In the genomic region with DNA sequence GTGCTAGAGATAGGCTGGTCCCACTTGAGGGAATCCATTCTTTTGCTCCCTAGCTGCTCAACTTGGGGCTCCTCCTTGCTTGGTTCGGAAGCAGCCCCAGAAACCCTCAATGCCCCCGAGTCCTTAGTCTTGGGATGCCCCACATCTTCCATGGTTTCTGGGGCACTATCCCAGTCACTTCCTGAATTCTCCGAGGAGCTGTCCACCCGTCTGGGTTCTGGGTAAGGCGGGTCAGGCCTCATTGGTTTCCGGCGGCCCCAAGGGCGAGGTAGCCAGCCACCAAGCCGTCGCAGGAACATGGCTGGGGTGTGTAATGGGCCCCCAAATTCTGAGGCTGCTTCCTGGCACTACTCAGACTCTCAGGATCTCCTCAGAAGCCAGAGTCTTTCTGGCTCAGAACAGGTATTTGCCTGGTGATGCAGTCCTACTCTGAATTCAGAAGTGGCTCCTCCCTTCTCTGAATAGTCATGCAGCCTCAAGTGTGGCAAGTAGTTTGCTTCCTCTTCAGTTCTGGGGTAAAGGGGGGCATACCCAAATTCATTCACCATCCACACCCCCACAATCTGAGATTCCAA, we compare ENCODE assay signal across 8 cellular contexts. TPM values are rescaled to one million over a fixed set of nuclear protein-coding genes. Genes with fewer than 3 reads are reported as not detected.
DNase-seq lines count a peak whose midpoint lies in the region; ATAC-seq, FAIRE-seq and TF ChIP-seq lines count a peak whose summit lies in the region.

No MANE protein-coding gene starts in this region.

- peak overlapping the region; percentile 81 for H3K9ac ChIP-seq in Karpas-422 (ENCODE audit: low read length)
- peak overlapping the region; percentile 86 to 95 for H3K9ac ChIP-seq in kidney (ENCODE audit: low read length in 2 of 2)

- DNase-seq in CD4-positive, CD25-positive, alpha-beta regulatory T cell = peak in 2 of 3 donors; percentile 21 to 72
- DNase-seq in Karpas-422 (peak; percentile 81), astrocyte of the hippocampus (ENCODE audit: low read depth, low spot score) (peak; percentile 45), kidney (no peak), substantia nigra (lab: John Stamatoyannopoulos, UW) (no peak), NCI-H446 treated with DMSO at 0.1 percent for 48 hours (lab: John Stamatoyannopoulos, UW) (no peak)
- DNase-seq in activated CD4-positive, CD25-positive, alpha-beta regulatory T cell (lab: John Stamatoyannopoulos, UW) = no peak

- peaks cover 20% of the 10 kb centered on the region for H3K36me3 Mint-ChIP-seq in CD4-positive, CD25-positive, alpha-beta regulatory T cell

- peaks cover 59% of the 10 kb centered on the region for H3K79me2 ChIP-seq in Karpas-422 (ENCODE audit: low read length)

- H3K27me3 Mint-ChIP-seq in CD4-positive, CD25-positive, alpha-beta regulatory T cell = no peaks in the 10 kb centered on the region

- H3K36me3 ChIP-seq in CD4-positive, CD25-positive, alpha-beta regulatory T cell (ENCODE audit: control insufficient read depth, insufficient read depth, low read length) = peaks cover 22% of the 10 kb centered on the region
- 0 out of 2 replicates have a peak, but pooled peaks cover 3% of the 10 kb centered on the region for H3K36me3 ChIP-seq in Karpas-422 (ENCODE audit: insufficient read depth, low read length)
- H3K36me3 ChIP-seq in kidney (ENCODE audit: control insufficient read depth in 1 of 2, insufficient read depth in 2 of 2, low read length in 2 of 2) = peaks cover 6 to 7% of the 10 kb centered on the region in 2 donors

- no peaks in the 10 kb centered on the region for H3K9me3 Mint-ChIP-seq in CD4-positive, CD25-positive, alpha-beta regulatory T cell

- no peaks in the 10 kb centered on the region for H3K9me2 ChIP-seq in Karpas-422 (replicated peaks; ENCODE audit: insufficient read depth, low read length)

- no peaks in the 10 kb centered on the region for H3K9me3 ChIP-seq in CD4-positive, CD25-positive, alpha-beta regulatory T cell (ENCODE audit: control insufficient read depth in 2 of 2, low read length in 2 of 2)
- no peaks in the 10 kb centered on the region for H3K9me3 ChIP-seq in Karpas-422 (ENCODE audit: low read length)
- H3K9me3 ChIP-seq in kidney (ENCODE audit: control insufficient read depth in 1 of 2, low read length in 2 of 2) = no peaks in the 10 kb centered on the region

- ATAC-seq in CD4-positive, CD25-positive, alpha-beta regulatory T cell (ENCODE audit: low read depth in 2 of 2) = peak; percentile 38 to 48
- no peak for ATAC-seq in GM19395 (IDR thresholded peaks at IDR 0.05; ENCODE audit: unreplicated experiment)

- no peak overlapping the region for H2AFZ ChIP-seq in Karpas-422 (ENCODE audit: low read length)

- intact Hi-C loops in kidney (cut with DNase I) = no loop called here

- FAIRE-seq in kidney (lab: Jason Lieb, UNC) = no peak

- TF ChIP-seq CTCF in kidney (IDR thresholded peaks at IDR 0.05; ENCODE audit: borderline replicate concordance, extremely low read depth, insufficient read depth) = no peak

- peaks cover 0 to 89% (median 57%) of the 10 kb centered on the region in 4 donors for H3K4me1 Mint-ChIP-seq in CD4-positive, CD25-positive, alpha-beta regulatory T cell

- H3K27ac ChIP-seq in CD4-positive, CD25-positive, alpha-beta regulatory T cell (ENCODE audit: insufficient read depth, low read length, poor library complexity, severe bottlenecking) = peak overlapping the region; percentile 76
- H3K27ac ChIP-seq in Karpas-422 (ENCODE audit: low read length) (peak overlapping the region; percentile 73), kidney (ENCODE audit: low read depth in 2 of 2, low read length in 2 of 2) (peak overlapping the region; percentile 84 to 90), substantia nigra (ENCODE audit: low read depth, low read length, poor library complexity, severe bottlenecking) (peak overlapping the region; percentile 42)

- peaks cover 70% of the 10 kb centered on the region for H3K4me1 ChIP-seq in CD4-positive, CD25-positive, alpha-beta regulatory T cell (ENCODE audit: control insufficient read depth, insufficient read depth, low read length, poor library complexity, severe bottlenecking)
- H3K4me1 ChIP-seq in Karpas-422 (ENCODE audit: low read length) (peaks cover 45% of the 10 kb centered on the region), kidney (ENCODE audit: control insufficient read depth in 1 of 2, insufficient read depth in 1 of 2, low read depth in 1 of 2, low read length in 2 of 2) (peaks cover 40 to 55% of the 10 kb centered on the region in 2 donors)

- H3K4me2 ChIP-seq in Karpas-422 (ENCODE audit: low read depth, low read length, poor library complexity, severe bottlenecking) = peak overlapping the region; percentile 75

- no peaks in the 10 kb centered on the region for H3K27me3 ChIP-seq in CD4-positive, CD25-positive, alpha-beta regulatory T cell (ENCODE audit: control insufficient read depth, insufficient read depth, low read length)
- H3K27me3 ChIP-seq in Karpas-422 (ENCODE audit: low read length) = no peaks in the 10 kb centered on the region

- peak overlapping the region; percentile 92 to 99 (median 96) for H3K4me3 Mint-ChIP-seq in CD4-positive, CD25-positive, alpha-beta regulatory T cell

- peak overlapping the region; percentile 93 to 95 (median 94) for H3K27ac Mint-ChIP-seq in CD4-positive, CD25-positive, alpha-beta regulatory T cell

- no peaks in the 10 kb centered on the region for H4K20me1 ChIP-seq in Karpas-422 (ENCODE audit: insufficient read depth, low read depth, low read length)

- peak overlapping the region; percentile 90 for H3K4me3 ChIP-seq in CD4-positive, CD25-positive, alpha-beta regulatory T cell (ENCODE audit: low read depth, low read length)
- H3K4me3 ChIP-seq in Karpas-422 (ENCODE audit: low read length) (peak overlapping the region; percentile 74), kidney (ENCODE audit: low read length in 2 of 2) (peak overlapping the region; percentile 93 to 98)

RNA-seq across cellular contexts. Expression of gene C6orf47, which starts 0.8 kb away (rescaled TPM):
- total RNA-seq in CD4-positive, CD25-positive, alpha-beta regulatory T cell = 18.8 TPM
- polyA plus RNA-seq in CD4-positive, CD25-positive, alpha-beta regulatory T cell = 10 to 100 TPM; 24.2 to 30.5 (median 27.1) TPM
- 13.8 and 35.6 TPM in 2 replicates for total RNA-seq in Karpas-422 (2014; rRNA removed; shearing (Covaris generic); ENCODE audit: low replicate concordance)
- 26.5 TPM for total RNA-seq in kidney
- 25.5 TPM for polyA plus RNA-seq in kidney (ENCODE audit: insufficient read depth, low read depth, low replicate concordance)

RNA-seq across cellular contexts. Expression of gene APOM, which starts 4.0 kb away (rescaled TPM):
- 1.7 TPM for total RNA-seq in CD4-positive, CD25-positive, alpha-beta regulatory T cell
- polyA plus RNA-seq in CD4-positive, CD25-positive, alpha-beta regulatory T cell = 1 to 10 TPM; 2.5 to 4.1 (median 2.8) TPM
- 6.7 and 7.6 TPM in 2 replicates for total RNA-seq in Karpas-422 (2014; rRNA removed; shearing (Covaris generic); ENCODE audit: low replicate concordance)
- total RNA-seq in kidney = 4.6 TPM
- 154 TPM for polyA plus RNA-seq in kidney (ENCODE audit: insufficient read depth, low read depth, low replicate concordance)

RNA-seq across cellular contexts. Expression of gene GPANK1, which starts 5.1 kb away (rescaled TPM):
- 9.8 TPM for total RNA-seq in CD4-positive, CD25-positive, alpha-beta regulatory T cell
- polyA plus RNA-seq in CD4-positive, CD25-positive, alpha-beta regulatory T cell = 10 to 100 TPM; 21.6 to 27.3 (median 25.2) TPM
- total RNA-seq in Karpas-422 (2014; rRNA removed; shearing (Covaris generic); ENCODE audit: low replicate concordance) = 18.6 and 26.2 TPM in 2 replicates
- total RNA-seq in kidney = 17.7 TPM
- polyA plus RNA-seq in kidney (ENCODE audit: insufficient read depth, low read depth, low replicate concordance) = 28.6 TPM

RNA-seq across cellular contexts. Expression of gene CSNK2B, which starts 6.1 kb away (rescaled TPM):
- total RNA-seq in CD4-positive, CD25-positive, alpha-beta regulatory T cell = 141 TPM
- 100 to 1,000 TPM; 235 to 285 (median 261) TPM for polyA plus RNA-seq in CD4-positive, CD25-positive, alpha-beta regulatory T cell
- total RNA-seq in Karpas-422 (2014; rRNA removed; shearing (Covaris generic); ENCODE audit: low replicate concordance) = 178 and 212 TPM in 2 replicates
- 130 TPM for total RNA-seq in kidney
- polyA plus RNA-seq in kidney (ENCODE audit: insufficient read depth, low read depth, low replicate concordance) = 270 TPM

RNA-seq across cellular contexts. Expression of gene BAG6, which starts 7.3 kb away (rescaled TPM):
- total RNA-seq in CD4-positive, CD25-positive, alpha-beta regulatory T cell = 213 TPM
- 10 to 100 TPM; 13.5 to 19.7 (median 18.0) TPM for polyA plus RNA-seq in CD4-positive, CD25-positive, alpha-beta regulatory T cell
- total RNA-seq in Karpas-422 (2014; rRNA removed; shearing (Covaris generic); ENCODE audit: low replicate concordance) = 145 and 229 TPM in 2 replicates
- 232 TPM for total RNA-seq in kidney
- 215 TPM for polyA plus RNA-seq in kidney (ENCODE audit: insufficient read depth, low read depth, low replicate concordance)

Comparison
In these comparisons a context has a peak if more than half of its experiments do, and no peak if none do; other contexts are left out.
1. DNase-seq: peak in CD4-positive, CD25-positive, alpha-beta regulatory T cell (2 of 3), Karpas-422 (single experiment) and astrocyte of the hippocampus (single experiment); none in kidney (single experiment), substantia nigra (0 of 49), NCI-H446 treated with DMSO at 0.1 percent for 48 hours (single experiment) and activated CD4-positive, CD25-positive, alpha-beta regulatory T cell (0 of 4).
2. Peak in every context shown above with its lines, with median percentiles within 50 percentile points of each other: H3K27ac ChIP-seq and H3K4me3 ChIP-seq.